ENCODE assay signal across 8 cellular contexts in genomic region chr17:44558349-44559287, GRCh38. TPM values are rescaled to one million over a fixed set of nuclear protein-coding genes. Genes with fewer than 3 reads are reported as not detected.
DNase-seq lines count a peak whose midpoint lies in the region; ATAC-seq and TF ChIP-seq lines count a peak whose summit lies in the region.

No MANE protein-coding gene starts in this region.

- WGBS in mesenchymal stem cell = 32% methylated on average over 83 of the region's 83 CpGs
- 41 to 43% methylated on average over 49 to 82 of the region's 83 CpGs for WGBS in tibial nerve, 2 donors

- no peak for DNase-seq in activated CD8-positive, alpha-beta memory T cell treated with anti-CD3 and anti-CD28 coated beads, Interleukin-2, amount 10 ng/mL, durations not matched to agents 7 days and 5 days
- DNase-seq in activated CD8-positive, alpha-beta memory T cell treated with anti-CD3 and anti-CD28 coated beads, Interleukin-2, amount 50 U/mL, for 4 hours = no peak
- peak; percentile 68 for DNase-seq in astrocyte of the hippocampus (ENCODE audit: low read depth, low spot score)
- peak; percentile 52 for DNase-seq in mesenchymal stem cell
- DNase-seq in tibial nerve (ENCODE audit: low spot score in 2 of 2) = no peak
- no peak for DNase-seq in D341Med (ENCODE audit: low spot score)
- no peak for DNase-seq in NCI-H2171 (lab: John Stamatoyannopoulos, UW)

- H2AFZ ChIP-seq in mesenchymal stem cell (ENCODE audit: low read depth, low read length) = no peak overlapping the region

- peak overlapping the region; percentile 57 for H2BK120ac ChIP-seq in mesenchymal stem cell (ENCODE audit: low read depth, low read length)

- peaks cover 85% of the 10 kb centered on the region for H3K27me3 Mint-ChIP-seq in activated CD8-positive, alpha-beta memory T cell treated with anti-CD3 and anti-CD28 coated beads, Interleukin-2, amount 10 ng/mL, durations not matched to agents 7 days and 5 days

- peaks cover 4 to 9% of the 10 kb centered on the region in 2 experiments for H3K36me3 ChIP-seq in mesenchymal stem cell (ENCODE audit: control insufficient read depth in 1 of 2, insufficient read depth in 2 of 2, low read depth in 1 of 2, low read length in 2 of 2)
- H3K36me3 ChIP-seq in tibial nerve = no peaks in the 10 kb centered on the region

- no peaks in the 10 kb centered on the region for H3K36me3 Mint-ChIP-seq in activated CD8-positive, alpha-beta memory T cell treated with anti-CD3 and anti-CD28 coated beads, Interleukin-2, amount 10 ng/mL, durations not matched to agents 7 days and 5 days

- no peak overlapping the region for H3K27ac Mint-ChIP-seq in activated CD8-positive, alpha-beta memory T cell treated with anti-CD3 and anti-CD28 coated beads, Interleukin-2, amount 10 ng/mL, durations not matched to agents 7 days and 5 days

- peak overlapping the region in 1 of 2 experiments; percentile 86 for H3K14ac ChIP-seq in mesenchymal stem cell (ENCODE audit: low read length in 2 of 2)

- H3K9me3 ChIP-seq in mesenchymal stem cell (ENCODE audit: control insufficient read depth, low read length) (no peaks in the 10 kb centered on the region), tibial nerve (no peaks in the 10 kb centered on the region)

- no peaks in the 10 kb centered on the region for H3K79me1 ChIP-seq in mesenchymal stem cell (replicated peaks; ENCODE audit: low read length, poor library complexity, severe bottlenecking)

- ATAC-seq in activated CD8-positive, alpha-beta memory T cell treated with anti-CD3 and anti-CD28 coated beads, Interleukin-2, amount 10 ng/mL, durations not matched to agents 7 days and 5 days = no peak
- no peak for ATAC-seq in HG02852 (IDR thresholded peaks at IDR 0.05; ENCODE audit: unreplicated experiment)

- H3K18ac ChIP-seq in mesenchymal stem cell (ENCODE audit: low read depth in 1 of 2, low read length in 2 of 2) = peak overlapping the region; percentile 87 to 90

- H2BK12ac ChIP-seq in mesenchymal stem cell (ENCODE audit: low read length in 2 of 2) = peak overlapping the region; percentile 38 to 64

- H3K4me1 ChIP-seq in mesenchymal stem cell (ENCODE audit: control insufficient read depth, insufficient read depth, low read depth, low read length) (peaks cover 13% of the 10 kb centered on the region), tibial nerve (peaks cover 0 to 43% (median 0%) of the 10 kb centered on the region in 4 donors)

- H3K4me3 ChIP-seq in mesenchymal stem cell (ENCODE audit: insufficient read depth in 1 of 2, low read depth in 1 of 2, low read length in 2 of 2) = peak overlapping the region; percentile 77 to 88
- H3K4me3 ChIP-seq in tibial nerve = peak overlapping the region; percentile 52 to 66 (median 60)

- peak overlapping the region; percentile 57 for H4K91ac ChIP-seq in mesenchymal stem cell (ENCODE audit: low read length)

- H2BK5ac ChIP-seq in mesenchymal stem cell (ENCODE audit: low read depth, low read length, poor library complexity, severe bottlenecking) = peak overlapping the region; percentile 87

- peak overlapping the region; percentile 40 for H3K4me2 ChIP-seq in mesenchymal stem cell (ENCODE audit: low read length, poor library complexity, severe bottlenecking)

- TF ChIP-seq CTCF in tibial nerve (IDR thresholded peaks at IDR 0.05) = no peak

- H3K4ac ChIP-seq in mesenchymal stem cell (ENCODE audit: low read depth in 1 of 2, low read length in 2 of 2) = peak overlapping the region; percentile 35

- H3K27me3 ChIP-seq in mesenchymal stem cell (ENCODE audit: control insufficient read depth in 1 of 2, insufficient read depth in 1 of 2, low read length in 2 of 2) = no peaks in the 10 kb centered on the region
- peaks cover 0 to 10% of the 10 kb centered on the region in 2 donors for H3K27me3 ChIP-seq in tibial nerve

- peak overlapping the region in 1 of 2 experiments; percentile 68 for H3K23ac ChIP-seq in mesenchymal stem cell (ENCODE audit: low read length in 2 of 2)

- CTCF ChIA-PET in activated CD8-positive, alpha-beta memory T cell treated with anti-CD3 and anti-CD28 coated beads, Interleukin-2, amount 10 ng/mL, durations not matched to agents 7 days and 5 days (lab: Charles Lee) = no interaction called here

- H3K27ac ChIP-seq in mesenchymal stem cell (ENCODE audit: low read length, poor library complexity, severe bottlenecking) = peak overlapping the region; percentile 84
- H3K27ac ChIP-seq in tibial nerve = peak overlapping the region; percentile 13 to 94 (median 52)

- peak overlapping the region; percentile 95 for H4K8ac ChIP-seq in mesenchymal stem cell (ENCODE audit: low read length)

- H3K4me1 Mint-ChIP-seq in activated CD8-positive, alpha-beta memory T cell treated with anti-CD3 and anti-CD28 coated beads, Interleukin-2, amount 10 ng/mL, durations not matched to agents 7 days and 5 days = peaks cover 21% of the 10 kb centered on the region

- peak overlapping the region; percentile 75 for H3K4me3 Mint-ChIP-seq in activated CD8-positive, alpha-beta memory T cell treated with anti-CD3 and anti-CD28 coated beads, Interleukin-2, amount 10 ng/mL, durations not matched to agents 7 days and 5 days

- peak overlapping the region; percentile 7 for H2AK5ac ChIP-seq in mesenchymal stem cell (ENCODE audit: low read length, severe bottlenecking)

- peak overlapping the region; percentile 51 for H3K9ac ChIP-seq in mesenchymal stem cell (ENCODE audit: low read length)

- H3K9me3 Mint-ChIP-seq in activated CD8-positive, alpha-beta memory T cell treated with anti-CD3 and anti-CD28 coated beads, Interleukin-2, amount 10 ng/mL, durations not matched to agents 7 days and 5 days (ENCODE audit: low read depth) = no peaks in the 10 kb centered on the region

- no peak for TF ChIP-seq EP300 in tibial nerve (IDR thresholded peaks at IDR 0.05)

- H2BK15ac ChIP-seq in mesenchymal stem cell (ENCODE audit: low read depth, poor library complexity, severe bottlenecking) = no peak overlapping the region

- TF ChIP-seq POLR2A in tibial nerve (IDR thresholded peaks at IDR 0.05) = no peak

RNA-seq across cellular contexts. Expression of gene FZD2, which starts 1.3 kb away (rescaled TPM):
- total RNA-seq in activated CD8-positive, alpha-beta memory T cell treated with anti-CD3 and anti-CD28 coated beads, Interleukin-2, amount 10 ng/mL, durations not matched to agents 7 days and 5 days = under 1 TPM in 1 of 2 experiments, not detected in 1; 0.30 TPM
- 43.8 TPM for polyA plus RNA-seq in mesenchymal stem cell (2013, experiment 1 of 2)
- 45.5 TPM for polyA plus RNA-seq in mesenchymal stem cell (2013, experiment 2 of 2)
- total RNA-seq in tibial nerve = 10 to 100 TPM in 3 of 4 donors, 1 to 10 TPM in 1; 6.3 to 27.8 (median 16.2) TPM

RNA-seq across cellular contexts. Expression of gene GPATCH8, which starts 55.4 kb away (rescaled TPM):
- total RNA-seq in activated CD8-positive, alpha-beta memory T cell treated with anti-CD3 and anti-CD28 coated beads, Interleukin-2, amount 10 ng/mL, durations not matched to agents 7 days and 5 days = 10 to 100 TPM; 46.1 to 51.6 TPM
- 18.3 TPM for polyA plus RNA-seq in mesenchymal stem cell (2013, experiment 1 of 2)
- polyA plus RNA-seq in mesenchymal stem cell (2013, experiment 2 of 2) = 17.8 TPM
- total RNA-seq in tibial nerve = 10 to 100 TPM; 55.1 to 71.2 (median 59.8) TPM

Comparison
In these comparisons a context has a peak if more than half of its experiments do, and no peak if none do; other contexts are left out.
1. DNase-seq: peak in astrocyte of the hippocampus (single experiment) and mesenchymal stem cell (single experiment); none in activated CD8-positive, alpha-beta memory T cell treated with anti-CD3 and anti-CD28 coated beads, Interleukin-2, amount 10 ng/mL, durations not matched to agents 7 days and 5 days (single experiment), activated CD8-positive, alpha-beta memory T cell treated with anti-CD3 and anti-CD28 coated beads, Interleukin-2, amount 50 U/mL, for 4 hours (single experiment), tibial nerve (0 of 2), D341Med (single experiment) and NCI-H2171 (single experiment).
2. RNA of gene FZD2, which starts 1.3 kb away (total RNA-seq): 6.3 to 27.8 TPM in tibial nerve; 0.30 TPM in activated CD8-positive, alpha-beta memory T cell treated with anti-CD3 and anti-CD28 coated beads, Interleukin-2, amount 10 ng/mL, durations not matched to agents 7 days and 5 days; every median in the first group is over 4 times any median in the second.